In the genomic region with DNA sequence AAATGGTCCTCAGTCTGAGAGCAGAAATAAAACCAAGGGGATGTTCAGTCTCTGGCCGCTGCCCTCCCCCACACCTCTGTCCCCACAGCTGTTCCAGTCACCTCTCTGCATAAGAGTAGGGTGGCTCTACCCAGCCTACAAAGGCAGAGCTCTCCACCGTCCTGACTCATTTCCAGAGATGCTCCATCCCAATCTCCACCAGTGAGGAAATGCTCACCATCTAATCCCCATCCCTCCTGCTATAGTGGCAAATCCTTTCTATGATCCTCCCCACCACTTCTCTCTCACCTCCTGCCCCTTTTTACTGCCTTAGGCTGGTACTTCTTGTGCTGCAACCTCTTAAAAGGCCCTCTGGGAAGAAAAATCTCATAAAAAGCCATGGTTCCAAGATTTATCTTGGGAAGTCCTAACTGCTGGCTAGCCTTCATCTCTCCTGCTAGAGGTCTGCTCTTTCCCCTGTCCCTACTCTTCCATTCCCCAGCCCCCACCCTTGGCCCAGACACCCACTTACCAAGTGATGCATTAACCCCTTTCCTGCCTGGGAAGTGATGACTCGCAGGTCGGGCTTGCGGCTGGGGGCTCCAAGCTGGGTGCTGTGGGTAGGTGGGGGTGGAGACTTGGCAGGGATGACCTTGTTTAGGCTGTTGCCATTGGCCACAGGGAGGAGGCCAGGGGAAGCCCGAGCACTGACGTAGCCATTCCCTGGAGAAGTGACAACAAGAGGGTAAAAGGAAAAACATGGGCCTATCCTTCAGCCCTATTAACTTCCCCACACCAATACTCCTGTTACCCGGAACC, we compare ENCODE assay signal across 8 cellular contexts. TPM values are rescaled to one million over a fixed set of nuclear protein-coding genes. Genes with fewer than 3 reads are reported as not detected.
DNase-seq lines count a peak whose midpoint lies in the region; ATAC-seq and TF ChIP-seq lines count a peak whose summit lies in the region.

No MANE protein-coding gene starts in this region.

- H3K9me3 ChIP-seq in AG04450 (ENCODE audit: control insufficient read depth, insufficient read depth, low read length), result no peaks in the 10 kb centered on the region
- no peaks in the 10 kb centered on the region for H3K9me3 ChIP-seq in muscle layer of duodenum (ENCODE audit: control insufficient read depth in 1 of 2, low read length in 2 of 2)
- no peaks in the 10 kb centered on the region for H3K9me3 ChIP-seq in hepatocyte (ENCODE audit: low read depth)

- H3K36me3 ChIP-seq in muscle layer of duodenum (ENCODE audit: control insufficient read depth in 1 of 2, insufficient read depth in 2 of 2, low read length in 2 of 2) (peaks cover 86 to 87% of the 10 kb centered on the region in 2 donors), hepatocyte (replicated peaks; ENCODE audit: insufficient read depth, low read depth) (no peaks in the 10 kb centered on the region)

- POLR2A ChIA-PET in AG04450 (lab: Yijun Ruan, JAX), result interaction anchor here (1.4 to 3.0 kb wide), 4 partner anchors 12 to 95 kb away, joined by 3 to 33 read pairs (median 10); partner anchors contain the start of gene MEF2D

- H4K20me1 ChIP-seq in hepatocyte (ENCODE audit: insufficient read depth, poor library complexity, severe bottlenecking), result peaks cover 4% of the 10 kb centered on the region

- TF ChIP-seq CTCF in AG04450 (IDR thresholded peaks at IDR 0.05; ENCODE audit: low read depth, low read length) (no peak), hepatocyte (IDR thresholded peaks at IDR 0.05; ENCODE audit: poor library complexity) (no peak)

- no peak overlapping the region for H2AFZ ChIP-seq in hepatocyte

- peak overlapping the region; percentile 97 for H3K27ac ChIP-seq in AG04450 (ENCODE audit: low read depth, low read length)
- H3K27ac ChIP-seq in caudate nucleus (ENCODE audit: low read depth, low read length), result peak overlapping the region; percentile 96
- peak overlapping the region; percentile 79 for H3K27ac ChIP-seq in muscle layer of duodenum (ENCODE audit: low read length)
- H3K27ac ChIP-seq in hepatocyte, result no peak overlapping the region

- WGBS in hepatocyte (ENCODE audit: low lambda C conversion rate, missing lambda C conversion rate), result 56% methylated on average over 8 of the region's 8 CpGs

- DNase-seq in AG04450 (ENCODE audit: low read depth, low spot score) (peak; percentile 56), HCEC 1CT (peak; percentile 21), caudate nucleus (lab: John Stamatoyannopoulos, UW) (no peak), inferior parietal cortex (ENCODE audit: extremely low spot score) (no peak), hepatocyte (ENCODE audit: low spot score) (no peak), cerebellar nuclear complex (lab: John Stamatoyannopoulos, UW) (no peak)

- ATAC-seq in GM19023 (IDR thresholded peaks at IDR 0.05; ENCODE audit: unreplicated experiment), result no peak

- H3K9me2 ChIP-seq in hepatocyte (replicated peaks; ENCODE audit: insufficient read depth), result no peaks in the 10 kb centered on the region

- no peak overlapping the region for H3K4me2 ChIP-seq in hepatocyte

- no peaks in the 10 kb centered on the region for H3K79me2 ChIP-seq in hepatocyte

- H3K27me3 ChIP-seq in AG04450 (ENCODE audit: control insufficient read depth, insufficient read depth, low read length), result no peaks in the 10 kb centered on the region
- H3K27me3 ChIP-seq in muscle layer of duodenum (ENCODE audit: low read depth, low read length), result no peaks in the 10 kb centered on the region
- H3K27me3 ChIP-seq in hepatocyte, result no peaks in the 10 kb centered on the region

- CTCF ChIA-PET in AG04450 (lab: Charles Lee), result interaction anchor here (0.8 to 1.3 kb wide), 5 partner anchors 19 to 128 kb away, joined by 3 to 4 read pairs (median 4); no protein-coding TSS in a partner anchor

- H3K4me1 ChIP-seq in muscle layer of duodenum (ENCODE audit: control insufficient read depth in 1 of 2, insufficient read depth in 2 of 2, low read length in 2 of 2) (peaks cover 30 to 60% of the 10 kb centered on the region in 2 donors), hepatocyte (ENCODE audit: insufficient read depth) (peaks cover 8% of the 10 kb centered on the region)

- H3K4me3 ChIP-seq in AG04450 (ENCODE audit: low read depth, low read length) (no peak overlapping the region), muscle layer of duodenum (ENCODE audit: low read depth in 1 of 2, low read length in 2 of 2) (no peak overlapping the region), hepatocyte (no peak overlapping the region)

RNA-seq across cellular contexts. Expression of gene MEF2D, which starts 23.9 kb away (rescaled TPM):
- polyA plus RNA-seq in AG04450 (2011; rRNA removed) (9.9 and 14.5 TPM in 2 replicates), hepatocyte (25.1 and 30.8 TPM in 2 replicates)
- polyA minus RNA-seq in AG04450 (2011; rRNA and poly(A)+ RNA removed), result 13.3 and 18.7 TPM in 2 replicates
- total RNA-seq in hepatocyte, result 9.6 and 20.1 TPM in 2 replicates

Comparison
In these comparisons a context has a peak if more than half of its experiments do, and no peak if none do; other contexts are left out.
1. DNase-seq: peak in AG04450 (single experiment) and HCEC 1CT (single experiment); none in caudate nucleus (0 of 61), inferior parietal cortex (single experiment), hepatocyte (single experiment) and cerebellar nuclear complex (0 of 2).